Comparison of ENCODE assay signal across 8 cellular contexts in the genomic region with DNA sequence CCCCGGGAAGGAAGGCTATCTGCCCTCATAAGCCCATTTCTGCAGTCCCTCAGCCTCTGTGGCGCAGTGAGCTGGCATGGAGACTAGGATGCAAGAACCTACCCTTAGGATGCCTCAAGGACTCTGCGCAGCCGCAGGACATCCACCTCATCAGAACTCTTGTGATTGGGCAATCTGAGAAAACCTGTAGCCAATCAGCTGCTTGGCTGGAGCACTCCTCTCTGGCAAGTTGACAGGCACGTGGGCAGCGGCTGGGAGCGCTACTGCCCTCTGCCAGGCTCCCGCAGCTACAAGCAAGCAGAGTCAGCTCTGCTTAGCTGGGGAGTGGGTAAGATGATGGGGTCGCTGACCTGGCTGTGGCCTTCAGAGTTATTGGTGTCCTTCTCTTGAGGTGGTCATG. TPM values are rescaled to one million over a fixed set of nuclear protein-coding genes. Genes with fewer than 3 reads are reported as not detected.
DNase-seq lines count a peak whose midpoint lies in the region; ATAC-seq and TF ChIP-seq lines count a peak whose summit lies in the region.

No MANE protein-coding gene starts in this region.

- H3K79me2 ChIP-seq in DOHH2 (ENCODE audit: control insufficient read depth, low read length) = peaks cover 30% of the 10 kb centered on the region
- H3K79me2 ChIP-seq in SK-N-SH (ENCODE audit: insufficient read depth) = peaks cover 20% of the 10 kb centered on the region

- peaks cover 5% of the 10 kb centered on the region; the same call in 1 of the 2 replicates for H3K36me3 ChIP-seq in DOHH2 (ENCODE audit: control insufficient read depth, low read length)
- H3K36me3 ChIP-seq in SK-N-SH (replicated peaks in 1 of 2; ENCODE audit: control insufficient read depth in 1 of 2, insufficient read depth in 2 of 2, low read length in 1 of 2) = no peaks in the 10 kb centered on the region

- H3K27ac ChIP-seq in DOHH2 (ENCODE audit: low read depth, low read length) = no peak overlapping the region
- H3K27ac ChIP-seq in SK-N-SH (ENCODE audit: low read depth in 2 of 2, low read length in 1 of 2) = peak overlapping the region in 1 of 2 experiments; percentile 16; a peak in 1 of 4 replicates

- WGBS in SK-N-SH (ENCODE audit: low lambda C conversion rate) = 9% methylated on average over 2 of the region's 9 CpGs

- H3F3A ChIP-seq in DOHH2 (ENCODE audit: control insufficient read depth, insufficient read depth) = peaks cover 14% of the 10 kb centered on the region
- peaks cover 29% of the 10 kb centered on the region for H3F3A ChIP-seq in SK-N-SH (replicated peaks; ENCODE audit: insufficient read depth)

- ATAC-seq in GM21367 (IDR thresholded peaks at IDR 0.05; ENCODE audit: unreplicated experiment) = no peak
- no peak for ATAC-seq in omental fat pad (ENCODE audit: low FRiP score)

- peak; percentile 30 for TF ChIP-seq CTCF in DOHH2 (IDR thresholded peaks at IDR 0.05; ENCODE audit: low read depth, low read length, poor library complexity, severe bottlenecking)
- peak; percentile 46; the same call in 1 of the 2 replicates for TF ChIP-seq CTCF in SK-N-SH (IDR thresholded peaks at IDR 0.05)
- no peak for TF ChIP-seq CTCF in omental fat pad (IDR thresholded peaks at IDR 0.05)

- peak; percentile 94 for DNase-seq in NCI-H1092 (lab: John Stamatoyannopoulos, UW)
- peak; percentile 89 for DNase-seq in SK-N-SH
- peak; percentile 96 for DNase-seq in cerebellum (ENCODE audit: low spot score)
- DNase-seq in kidney glomerular epithelial cell (lab: John Stamatoyannopoulos, UW) = peak; percentile 25
- peak; percentile 46 to 47 for DNase-seq in stimulated activated CD4-positive, alpha-beta T cell treated with anti-CD3 and anti-CD28 coated beads, Interleukin-4, amount 100 ng/mL, for 48 hours (ENCODE audit: low read depth in 2 of 2)
- DNase-seq in omental fat pad (ENCODE audit: low spot score) = no peak

- H3K9me2 ChIP-seq in DOHH2 (replicated peaks; ENCODE audit: control insufficient read depth, low read length) (no peaks in the 10 kb centered on the region), SK-N-SH (no peaks in the 10 kb centered on the region)

- H3K4me2 ChIP-seq in DOHH2 (ENCODE audit: low read length) = no peak overlapping the region
- no peak overlapping the region for H3K4me2 ChIP-seq in SK-N-SH

- POLR2A ChIA-PET in SK-N-SH (lab: Yijun Ruan, JAX) = interaction anchor here (0.7 to 1.0 kb wide), 4 partner anchors 21 to 236 kb away, joined by 3 to 5 read pairs (median 4); no protein-coding TSS in a partner anchor

- H3K4me1 ChIP-seq in DOHH2 (ENCODE audit: control insufficient read depth, low read length) = peaks cover 32% of the 10 kb centered on the region
- peaks cover 7 to 12% of the 10 kb centered on the region in 2 experiments; a peak in 2 of 4 replicates for H3K4me1 ChIP-seq in SK-N-SH (ENCODE audit: control insufficient read depth in 1 of 2, insufficient read depth in 2 of 2, low read depth in 1 of 2, low read length in 1 of 2)

- CTCF ChIA-PET in SK-N-SH (lab: Yijun Ruan, JAX) = interaction anchor here (0.9 to 1.5 kb wide), 5 partner anchors 9 to 150 kb away, joined by 3 to 6 read pairs (median 4); a partner anchor contains a TSS

- H3K27me3 ChIP-seq in DOHH2 (ENCODE audit: control insufficient read depth, low read length) = no peaks in the 10 kb centered on the region
- H3K27me3 ChIP-seq in SK-N-SH (ENCODE audit: insufficient read depth) = no peaks in the 10 kb centered on the region

- H3K9me3 ChIP-seq in DOHH2 (ENCODE audit: control insufficient read depth, insufficient read depth, low read length) = no peaks in the 10 kb centered on the region
- no peaks in the 10 kb centered on the region for H3K9me3 ChIP-seq in SK-N-SH

- H3K4me3 ChIP-seq in DOHH2 (ENCODE audit: low read length) (no peak overlapping the region), SK-N-SH (ENCODE audit: low read depth in 2 of 2, low read length in 1 of 2) (no peak overlapping the region)

- no peak overlapping the region for H3K9ac ChIP-seq in SK-N-SH

- H4K20me1 ChIP-seq in DOHH2 (ENCODE audit: control insufficient read depth, insufficient read depth, low read depth, low read length) (no peaks in the 10 kb centered on the region), SK-N-SH (ENCODE audit: insufficient read depth) (no peaks in the 10 kb centered on the region; the same call in 1 of the 2 replicates)

- TF ChIP-seq EP300 in SK-N-SH (IDR thresholded peaks at IDR 0.05; ENCODE audit: borderline replicate concordance in 1 of 2, low read depth in 1 of 2, low read length in 1 of 2) = peak in 1 of 2 experiments; percentile 15; a peak in 1 of 4 replicates

- TF ChIP-seq RAD21 in SK-N-SH (IDR thresholded peaks at IDR 0.05; ENCODE audit: low read length) = peak; percentile 53

- no peak overlapping the region for H2AFZ ChIP-seq in SK-N-SH (ENCODE audit: low read depth)

TF ChIP-seq in SK-N-SH, 30 proteins besides CTCF, POLR2A, EP300 and RAD21 (continues in another document):
- TF ChIP-seq GABPA (IDR thresholded peaks at IDR 0.05; ENCODE audit: low read depth) = no peak
- no peak for TF ChIP-seq FOXM1 (IDR thresholded peaks at IDR 0.05; ENCODE audit: low read depth)
- peak; percentile 85 for TF ChIP-seq RFX5 (IDR thresholded peaks at IDR 0.05; ENCODE audit: low read length)
- TF ChIP-seq, protein P1, sequence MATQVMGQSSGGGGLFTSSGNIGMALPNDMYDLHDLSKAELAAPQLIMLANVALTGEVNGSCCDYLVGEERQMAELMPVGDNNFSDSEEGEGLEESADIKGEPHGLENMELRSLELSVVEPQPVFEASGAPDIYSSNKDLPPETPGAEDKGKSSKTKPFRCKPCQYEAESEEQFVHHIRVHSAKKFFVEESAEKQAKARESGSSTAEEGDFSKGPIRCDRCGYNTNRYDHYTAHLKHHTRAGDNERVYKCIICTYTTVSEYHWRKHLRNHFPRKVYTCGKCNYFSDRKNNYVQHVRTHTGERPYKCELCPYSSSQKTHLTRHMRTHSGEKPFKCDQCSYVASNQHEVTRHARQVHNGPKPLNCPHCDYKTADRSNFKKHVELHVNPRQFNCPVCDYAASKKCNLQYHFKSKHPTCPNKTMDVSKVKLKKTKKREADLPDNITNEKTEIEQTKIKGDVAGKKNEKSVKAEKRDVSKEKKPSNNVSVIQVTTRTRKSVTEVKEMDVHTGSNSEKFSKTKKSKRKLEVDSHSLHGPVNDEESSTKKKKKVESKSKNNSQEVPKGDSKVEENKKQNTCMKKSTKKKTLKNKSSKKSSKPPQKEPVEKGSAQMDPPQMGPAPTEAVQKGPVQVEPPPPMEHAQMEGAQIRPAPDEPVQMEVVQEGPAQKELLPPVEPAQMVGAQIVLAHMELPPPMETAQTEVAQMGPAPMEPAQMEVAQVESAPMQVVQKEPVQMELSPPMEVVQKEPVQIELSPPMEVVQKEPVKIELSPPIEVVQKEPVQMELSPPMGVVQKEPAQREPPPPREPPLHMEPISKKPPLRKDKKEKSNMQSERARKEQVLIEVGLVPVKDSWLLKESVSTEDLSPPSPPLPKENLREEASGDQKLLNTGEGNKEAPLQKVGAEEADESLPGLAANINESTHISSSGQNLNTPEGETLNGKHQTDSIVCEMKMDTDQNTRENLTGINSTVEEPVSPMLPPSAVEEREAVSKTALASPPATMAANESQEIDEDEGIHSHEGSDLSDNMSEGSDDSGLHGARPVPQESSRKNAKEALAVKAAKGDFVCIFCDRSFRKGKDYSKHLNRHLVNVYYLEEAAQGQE (IDR thresholded peaks at IDR 0.05; ENCODE audit: low read depth, low read length) = no peak
- no peak for TF ChIP-seq TCF12 (IDR thresholded peaks at IDR 0.05)
- TF ChIP-seq TAF1 (IDR thresholded peaks at IDR 0.05; ENCODE audit: borderline replicate concordance, low read depth, low read length) = no peak
- TF ChIP-seq CHD2 (IDR thresholded peaks at IDR 0.05; ENCODE audit: low read length, partially characterized antibody) = peak; percentile 55
- no peak for TF ChIP-seq POLR2AphosphoS5 (IDR thresholded peaks at IDR 0.05; ENCODE audit: low read depth, low read length)
- peak; percentile 84 for TF ChIP-seq NRF1 (IDR thresholded peaks at IDR 0.05; ENCODE audit: low read depth, low read length)
- TF ChIP-seq, protein P2, sequence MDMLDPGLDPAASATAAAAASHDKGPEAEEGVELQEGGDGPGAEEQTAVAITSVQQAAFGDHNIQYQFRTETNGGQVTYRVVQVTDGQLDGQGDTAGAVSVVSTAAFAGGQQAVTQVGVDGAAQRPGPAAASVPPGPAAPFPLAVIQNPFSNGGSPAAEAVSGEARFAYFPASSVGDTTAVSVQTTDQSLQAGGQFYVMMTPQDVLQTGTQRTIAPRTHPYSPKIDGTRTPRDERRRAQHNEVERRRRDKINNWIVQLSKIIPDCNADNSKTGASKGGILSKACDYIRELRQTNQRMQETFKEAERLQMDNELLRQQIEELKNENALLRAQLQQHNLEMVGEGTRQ (IDR thresholded peaks at IDR 0.05; ENCODE audit: borderline replicate concordance, low read depth, low read length) = peak; percentile 57; the same call in 1 of the 2 replicates

RNA-seq across cellular contexts. Expression of a gene that starts 1.5 kb away (rescaled TPM):
- polyA plus RNA-seq in SK-N-SH (2012; rRNA removed) = 35.6 and 43.8 TPM in 2 replicates
- 20.7 and 27.9 TPM in 2 replicates for polyA plus RNA-seq in SK-N-SH (2012; cell fraction: cytosol; rRNA removed)
- polyA plus RNA-seq in SK-N-SH (2012; cell fraction: nucleus; rRNA removed) = 72.2 and 94.5 TPM in 2 replicates
- total RNA-seq in cerebellum = 27.0 TPM
- total RNA-seq in omental fat pad = 10 to 100 TPM; 25.0 to 63.1 (median 33.2) TPM

RNA-seq across cellular contexts. Expression of a gene that starts 8.2 kb away (rescaled TPM):
- 4.6 and 6.6 TPM in 2 replicates for polyA plus RNA-seq in SK-N-SH (2012; rRNA removed)
- polyA plus RNA-seq in SK-N-SH (2012; cell fraction: cytosol; rRNA removed) = 5.3 and 5.7 TPM in 2 replicates
- polyA plus RNA-seq in SK-N-SH (2012; cell fraction: nucleus; rRNA removed) = 5.1 and 5.9 TPM in 2 replicates
- total RNA-seq in cerebellum (1.00 TPM), omental fat pad (10 to 100 TPM in 2 of 4 donors, 1 to 10 TPM in 2; 6.4 to 43.8 (median 14.5) TPM)

RNA-seq across cellular contexts. Expression of a gene that starts 24.8 kb away (rescaled TPM):
- polyA plus RNA-seq in SK-N-SH (2012; rRNA removed) = 14.5 and 14.7 TPM in 2 replicates
- 7.2 and 10.5 TPM in 2 replicates for polyA plus RNA-seq in SK-N-SH (2012; cell fraction: cytosol; rRNA removed)
- 41.9 and 44.2 TPM in 2 replicates for polyA plus RNA-seq in SK-N-SH (2012; cell fraction: nucleus; rRNA removed)
- 11.0 TPM for total RNA-seq in cerebellum
- total RNA-seq in omental fat pad = 1 to 10 TPM; 3.3 to 8.4 (median 5.3) TPM

RNA-seq across cellular contexts. Expression of a gene that starts 28.6 kb away (rescaled TPM):
- polyA plus RNA-seq in SK-N-SH (2012; rRNA removed) = 139 and 157 TPM in 2 replicates
- 66.9 and 93.0 TPM in 2 replicates for polyA plus RNA-seq in SK-N-SH (2012; cell fraction: cytosol; rRNA removed)
- polyA plus RNA-seq in SK-N-SH (2012; cell fraction: nucleus; rRNA removed) = 43.6 and 56.5 TPM in 2 replicates
- total RNA-seq in cerebellum (11.6 TPM), omental fat pad (10 to 100 TPM; 32.0 to 39.8 (median 33.7) TPM)

RNA-seq across cellular contexts. Expression of a gene that starts 47.0 kb away (rescaled TPM):
- polyA plus RNA-seq in SK-N-SH (2012; rRNA removed) = 0.87 and 1.6 TPM in 2 replicates
- polyA plus RNA-seq in SK-N-SH (2012; cell fraction: cytosol; rRNA removed) = 0.64 and 0.72 TPM in 2 replicates
- 0.88 and 1.6 TPM in 2 replicates for polyA plus RNA-seq in SK-N-SH (2012; cell fraction: nucleus; rRNA removed)
- total RNA-seq in cerebellum (0.91 TPM), omental fat pad (100 to 1,000 TPM in 1 of 4 donors, 10 to 100 TPM in 3; 24.4 to 133 (median 36.1) TPM)

Comparison
In these comparisons a context has a peak if more than half of its experiments do, and no peak if none do; other contexts are left out.
1. CTCF ChIP-seq: peak in DOHH2 (single experiment) and SK-N-SH (single experiment); none in omental fat pad (0 of 3).